Comparison of ENCODE assay signal across 22 cellular contexts in genomic region chr16:25081702-25082101, GRCh38.
"Had no signal": no experiment of that assay in that cellular context is flagged by ENCODE, and none has a peak within 500 bp of the region (broad histone marks: within the 10 kb centered on the region; RNA-seq: fewer than 3 reads in every experiment).

No MANE protein-coding gene starts in this region.

- ATAC-seq: Panc1, PC-3, T-cell had no signal

- DNase-seq: Karpas-422; KG1; MG63; NCI-H1092; NCI-H1105 treated with DMSO at 0.1 percent for 48 hours; NCI-H1417 treated with DMSO at 0.1 percent for 48 hours; NCI-H146; NCI-H1694 treated with DMSO at 0.1 percent for 48 hours; NCI-H1930; NCI-H2081; NCI-H345; NCI-H446 treated with DMSO at 0.1 percent for 48 hours; NCI-H510A treated with DMSO at 0.1 percent for 48 hours; NCI-H526; NCI-H82; NK-92 treated with Interleukin-12 subunit alpha and Interleukin-12 subunit beta, amount 100 ng/mL, for 24 hours; PC-3; SHP77; SK-N-SH; SW 1271; T-cell had no signal
